ENCODE assay signal across 31 cellular contexts in the genomic region with DNA sequence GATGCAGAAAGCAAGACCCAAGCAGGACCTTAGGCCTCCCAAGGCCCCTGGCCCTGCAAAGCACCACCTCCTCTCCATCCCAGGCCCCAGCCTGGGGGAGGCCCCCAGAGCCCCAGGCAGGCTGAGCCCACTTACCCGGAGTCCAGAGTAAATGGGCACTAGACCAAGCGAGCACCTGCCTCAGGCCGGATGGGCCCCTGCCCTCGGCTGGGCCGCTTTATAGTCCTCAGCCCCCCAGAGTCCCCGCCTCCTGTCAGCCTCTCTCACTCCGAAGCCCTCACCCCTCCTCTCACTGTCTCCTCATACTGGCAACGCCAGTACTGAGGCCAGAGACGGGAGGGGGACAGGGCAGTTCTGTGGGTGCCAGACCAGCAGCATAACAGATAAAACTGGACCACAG. TPM values are rescaled to one million over a fixed set of nuclear protein-coding genes. Genes with fewer than 3 reads are reported as not detected.
"Had no signal": no experiment of that assay in that cellular context is flagged by ENCODE, and none has a peak within 500 bp of the region (broad histone marks: within the 10 kb centered on the region; RNA-seq: fewer than 3 reads in every experiment).

A gene with protein sequence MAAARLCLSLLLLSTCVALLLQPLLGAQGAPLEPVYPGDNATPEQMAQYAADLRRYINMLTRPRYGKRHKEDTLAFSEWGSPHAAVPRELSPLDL (minus strand): TSS at position 191 of the 400 bp plus-strand sequence. CDS start 822 bp downstream, outside the sequence.

- H3K36me3 ChIP-seq: colonic mucosa, heart left ventricle, ovary, prostate gland, right lobe of liver, suprapubic skin, tibial artery, upper lobe of right lung, vagina had no signal

- H3K4me1 ChIP-seq: colonic mucosa, prostate gland had no signal

- H3K4me3 ChIP-seq: colonic mucosa, heart left ventricle, ovary, prostate gland, right lobe of liver, suprapubic skin, tibial artery, upper lobe of right lung, vagina had no signal

- H3K9me3 ChIP-seq: colonic mucosa, heart left ventricle, ovary, prostate gland, right lobe of liver, suprapubic skin, tibial artery, upper lobe of right lung, vagina had no signal

- H3K27me3 ChIP-seq: ovary, right lobe of liver, vagina had no signal

- FAIRE-seq: endometrium, frontal cortex had no signal

- H3K9me3 Mint-ChIP-seq: naive thymus-derived CD4-positive, alpha-beta T cell; nephron progenitor cell; stimulated activated effector memory CD8-positive, alpha-beta T cell treated with anti-CD3 and anti-CD28 coated beads, Interleukin-12 subunit alpha, Interleukin-12 subunit beta, amount 100 ng/mL, for 72 hours had no signal

- H3K27ac Mint-ChIP-seq: naive thymus-derived CD4-positive, alpha-beta T cell; nephron progenitor cell had no signal

- DNase-seq: colonic mucosa; effector CD8-positive, alpha-beta T cell; heart left ventricle; hippocampal formation; left colon; left ventricle myocardium superior; naive thymus-derived CD4-positive, alpha-beta T cell; nephron progenitor cell; nucleus accumbens; ovary; right lobe of liver; stimulated activated CD4-positive, alpha-beta T cell treated with anti-CD3 and anti-CD28 coated beads, Interleukin-4, amount 100 ng/mL, for 1 hour; stimulated activated CD8-positive, alpha-beta memory T cell treated with anti-CD3 and anti-CD28 coated beads, Interleukin-4, amount 100 ng/mL, for 48 hours; stimulated activated naive CD8-positive, alpha-beta T cell treated with anti-CD3 and anti-CD28 coated beads, Interleukin-15, Interleukin-2, amounts not matched to agents 100 U/mL and 50 U/mL, for 24 hours; tibial artery; upper lobe of right lung had no signal

- H3K36me3 Mint-ChIP-seq: naive thymus-derived CD4-positive, alpha-beta T cell; stimulated activated effector memory CD8-positive, alpha-beta T cell treated with anti-CD3 and anti-CD28 coated beads, Interleukin-12 subunit alpha, Interleukin-12 subunit beta, amount 100 ng/mL, for 72 hours had no signal

- ATAC-seq: esophagus mucosa; heart left ventricle; left colon; left ventricle myocardium superior; naive thymus-derived CD4-positive, alpha-beta T cell; right lobe of liver; stimulated activated effector memory CD8-positive, alpha-beta T cell treated with anti-CD3 and anti-CD28 coated beads, Interleukin-12 subunit alpha, Interleukin-12 subunit beta, amount 100 ng/mL, for 72 hours; stimulated activated naive CD8-positive, alpha-beta T cell treated with anti-CD3 and anti-CD28 coated beads, Interleukin-15, Interleukin-2, amounts not matched to agents 100 U/mL and 50 U/mL, for 24 hours; upper lobe of right lung had no signal

- H3K4me3 Mint-ChIP-seq: naive thymus-derived CD4-positive, alpha-beta T cell; nephron progenitor cell; stimulated activated effector memory CD8-positive, alpha-beta T cell treated with anti-CD3 and anti-CD28 coated beads, Interleukin-12 subunit alpha, Interleukin-12 subunit beta, amount 100 ng/mL, for 72 hours had no signal

- H3K27ac ChIP-seq: colonic mucosa, heart left ventricle, ovary, prostate gland, right lobe of liver, suprapubic skin, tibial artery, upper lobe of right lung, vagina had no signal

RNA-seq across cellular contexts. Expression of the gene that starts here (rescaled TPM):
- total RNA-seq: dermis microvascular lymphatic vessel endothelial cell; esophagus mucosa; fibroblast of lung; frontal cortex; glomerular endothelial cell; heart left ventricle; kidney epithelial cell; left ventricle myocardium superior; lung microvascular endothelial cell; mesenteric fat pad; mononuclear cell; naive thymus-derived CD4-positive, alpha-beta T cell; ovary; prostate gland; renal cortical epithelial cell; right lobe of liver; suprapubic skin; upper lobe of right lung; vagina had no signal
- polyA plus RNA-seq: fibroblast of lung; heart left ventricle; naive thymus-derived CD4-positive, alpha-beta T cell; ovary had no signal
